1 cellular context compared by ENCODE assay signal in the genomic region with DNA sequence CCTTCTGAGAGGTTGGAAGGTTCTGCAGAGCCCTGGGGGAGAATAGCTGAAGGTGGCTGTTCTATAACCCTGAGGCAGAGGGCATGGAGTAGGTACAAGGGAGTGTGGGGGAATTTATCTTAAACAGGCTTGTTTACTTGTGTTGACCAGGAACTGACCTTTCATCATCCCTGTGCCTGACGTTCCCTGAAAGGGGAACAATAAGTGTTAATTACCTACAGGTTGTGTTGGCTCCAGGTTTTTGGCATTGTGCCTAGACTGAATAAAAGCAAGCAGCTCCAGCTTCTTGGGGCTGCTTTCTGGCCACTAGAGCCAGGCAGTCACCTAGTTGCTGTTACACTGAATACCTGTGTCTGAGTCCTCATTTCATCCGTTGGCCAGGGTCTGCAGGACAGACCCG.
TF ChIP-seq lines count a peak whose summit lies in the region.

No MANE protein-coding gene starts in this region.

TF ChIP-seq in HEK293, 187 proteins besides CTCF, POLR2A, EP300 and RAD21 (continued from another document):
- TF ChIP-seq, protein P1, sequence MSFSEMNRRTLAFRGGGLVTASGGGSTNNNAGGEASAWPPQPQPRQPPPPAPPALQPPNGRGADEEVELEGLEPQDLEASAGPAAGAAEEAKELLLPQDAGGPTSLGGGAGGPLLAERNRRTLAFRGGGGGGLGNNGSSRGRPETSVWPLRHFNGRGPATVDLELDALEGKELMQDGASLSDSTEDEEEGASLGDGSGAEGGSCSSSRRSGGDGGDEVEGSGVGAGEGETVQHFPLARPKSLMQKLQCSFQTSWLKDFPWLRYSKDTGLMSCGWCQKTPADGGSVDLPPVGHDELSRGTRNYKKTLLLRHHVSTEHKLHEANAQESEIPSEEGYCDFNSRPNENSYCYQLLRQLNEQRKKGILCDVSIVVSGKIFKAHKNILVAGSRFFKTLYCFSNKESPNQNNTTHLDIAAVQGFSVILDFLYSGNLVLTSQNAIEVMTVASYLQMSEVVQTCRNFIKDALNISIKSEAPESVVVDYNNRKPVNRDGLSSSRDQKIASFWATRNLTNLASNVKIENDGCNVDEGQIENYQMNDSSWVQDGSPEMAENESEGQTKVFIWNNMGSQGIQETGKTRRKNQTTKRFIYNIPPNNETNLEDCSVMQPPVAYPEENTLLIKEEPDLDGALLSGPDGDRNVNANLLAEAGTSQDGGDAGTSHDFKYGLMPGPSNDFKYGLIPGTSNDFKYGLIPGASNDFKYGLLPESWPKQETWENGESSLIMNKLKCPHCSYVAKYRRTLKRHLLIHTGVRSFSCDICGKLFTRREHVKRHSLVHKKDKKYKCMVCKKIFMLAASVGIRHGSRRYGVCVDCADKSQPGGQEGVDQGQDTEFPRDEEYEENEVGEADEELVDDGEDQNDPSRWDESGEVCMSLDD (tag by site-specific recombination; IDR thresholded peaks at IDR 0.05) = no peak
- no peak for TF ChIP-seq ZNF561 (tag by site-specific recombination; IDR thresholded peaks at IDR 0.05; ENCODE audit: borderline replicate concordance)
